Comparison of ENCODE assay signal across 17 cellular contexts in genomic region chr9:129511320-129511900, GRCh38.
DNase-seq lines count a peak whose midpoint lies in the region; ATAC-seq, FAIRE-seq and TF ChIP-seq lines count a peak whose summit lies in the region.
"Had no signal": no experiment of that assay in that cellular context is flagged by ENCODE, and none has a peak within 500 bp of the region (broad histone marks: within the 10 kb centered on the region; RNA-seq: fewer than 3 reads in every experiment).

No MANE protein-coding gene starts in this region.

- H3K4me3 Mint-ChIP-seq in chondrocyte (ENCODE audit: unreplicated experiment) = no peak overlapping the region
- H3K4me3 Mint-ChIP-seq: B cell; CD4-positive, alpha-beta T cell; H9 had no signal

- intact Hi-C loops in posterior vena cava (cut with DNase I) = loop anchor here in 1 of 2 donors (5.0 kb wide), 1 partner anchor 46 kb away; no protein-coding TSS in a partner anchor
- intact Hi-C loops in thyroid gland (cut with DNase I) = no loop called here

- DNase-seq in A549 (ENCODE audit: low read depth in 1 of 2, low spot score in 1 of 2) = no peak
- DNase-seq in M059J (ENCODE audit: low read depth) = peak; percentile 16
- DNase-seq in chondrocyte (ENCODE audit: low spot score) = peak; percentile 37
- peak; percentile 37 for DNase-seq in posterior vena cava (ENCODE audit: low spot score)
- no peak for DNase-seq in NCI-H1417 (lab: John Stamatoyannopoulos, UW)
- DNase-seq in thyroid gland = no peak
- no peak for DNase-seq in SIG-M5 treated with dmso at 0.1 percent for 504 hours (lab: John Stamatoyannopoulos, UW; ENCODE audit: unreplicated experiment)
- DNase-seq: C1 segment of cervical spinal cord; Calu3; CD4-positive, alpha-beta T cell; DMS79; GM23248; H9 had no signal

- H3K4me1 Mint-ChIP-seq in chondrocyte (ENCODE audit: low read depth) = peaks cover 29% of the 10 kb centered on the region
- H3K4me1 Mint-ChIP-seq: B cell had no signal

- H3K27ac ChIP-seq in A549 (no peak overlapping the region), thyroid gland (no peak overlapping the region)
- H3K27ac ChIP-seq: GM23248 had no signal

- no peaks in the 10 kb centered on the region for H3K36me3 ChIP-seq in thyroid gland

- peaks cover 10% of the 10 kb centered on the region for H3K36me3 Mint-ChIP-seq in chondrocyte (ENCODE audit: low read depth)

- peaks cover 35% of the 10 kb centered on the region for H3K9me3 Mint-ChIP-seq in chondrocyte (ENCODE audit: low read depth)

- H3K9me3 ChIP-seq in A549 = peaks cover 66% of the 10 kb centered on the region
- no peaks in the 10 kb centered on the region for H3K9me3 ChIP-seq in thyroid gland

- TF ChIP-seq EP300 in A549 (IDR thresholded peaks at IDR 0.05) = no peak

- FAIRE-seq in A549 (lab: Jason Lieb, UNC) = no peak
- FAIRE-seq: GM18507, HTR-8/SVneo had no signal

- POLR2A ChIA-PET in A549 (lab: Yijun Ruan, JAX) = interaction anchor here (0.6 to 1.2 kb wide), 3 partner anchors 20 to 58 kb away, joined by 3 to 6 read pairs (median 3); no protein-coding TSS in a partner anchor

- TF ChIP-seq RAD21 in A549 (conservative IDR thresholded peaks at IDR 0.05 in 1 of 2, IDR thresholded peaks at IDR 0.05 in 1 of 2) = no peak

- no peak for TF ChIP-seq POLR2A in A549 (IDR thresholded peaks at IDR 0.05; ENCODE audit: low read length)
- TF ChIP-seq POLR2A in thyroid gland (IDR thresholded peaks at IDR 0.05) = no peak

- TF ChIP-seq CTCF in A549 (IDR thresholded peaks at IDR 0.05) (no peak), chondrocyte (IDR thresholded peaks at IDR 0.05) (no peak), thyroid gland (IDR thresholded peaks at IDR 0.05) (no peak)

- CTCF ChIA-PET in A549 (lab: Yijun Ruan, JAX) = interaction anchor here (0.9 to 2.3 kb wide), 6 partner anchors 8 to 373 kb away, joined by 3 to 5 read pairs (median 3); no protein-coding TSS in a partner anchor

- no peak overlapping the region for H3K27ac Mint-ChIP-seq in chondrocyte (ENCODE audit: unreplicated experiment)
- H3K27ac Mint-ChIP-seq: B cell; CD4-positive, alpha-beta T cell; H9 had no signal

- H3K27me3 Mint-ChIP-seq in chondrocyte (ENCODE audit: low read depth) = no peaks in the 10 kb centered on the region
- H3K27me3 Mint-ChIP-seq: CD4-positive, alpha-beta T cell had no signal

- ATAC-seq in A549 = peak; percentile 9 to 15; a peak in 4 of 6 replicates
- ATAC-seq: GM12878 had no signal

- no peaks in the 10 kb centered on the region for H3K27me3 ChIP-seq in thyroid gland

- WGBS in A549 (ENCODE audit: missing lambda C conversion rate) = 79% methylated on average over 9 of the region's 9 CpGs
- 70 to 75% methylated on average over 9 of the region's 9 CpGs for WGBS in thyroid gland, 2 donors

- H3K4me3 ChIP-seq in A549 (no peak overlapping the region), thyroid gland (replicated peaks in 1 of 3) (no peak overlapping the region)
- H3K4me3 ChIP-seq: GM12878, GM23248 had no signal

- H3K4me1 ChIP-seq in A549 = peaks cover 10% of the 10 kb centered on the region
- H3K4me1 ChIP-seq in thyroid gland = no peaks in the 10 kb centered on the region

- no peak overlapping the region for H3K4me2 ChIP-seq in A549

TF ChIP-seq in A549, 52 proteins besides CTCF, POLR2A, EP300 and RAD21:
- TF ChIP-seq HOXA7 (CRISPR knock-in tag; IDR thresholded peaks at IDR 0.05) (no peak), FOSB (CRISPR knock-in tag; IDR thresholded peaks at IDR 0.05) (no peak), NFE2L2 (conservative IDR thresholded peaks at IDR 0.05; ENCODE audit: low read length) (no peak), KDM1A (IDR thresholded peaks at IDR 0.05; ENCODE audit: low read depth) (no peak), JUNB (IDR thresholded peaks at IDR 0.05) (no peak), CBX2 (IDR thresholded peaks at IDR 0.05; ENCODE audit: borderline replicate concordance, low read depth) (no peak), HEYL (CRISPR knock-in tag; IDR thresholded peaks at IDR 0.05) (no peak), RFX5 (IDR thresholded peaks at IDR 0.05) (no peak), POLR2AphosphoS2 (conservative IDR thresholded peaks at IDR 0.05; ENCODE audit: low read length) (no peak)

Comparison
In these comparisons a context has a peak if more than half of its experiments do, and no peak if none do; other contexts are left out.
1. DNase-seq: peak in M059J (single experiment), chondrocyte (single experiment) and posterior vena cava (single experiment); none in A549 (0 of 2), NCI-H1417 (0 of 3), thyroid gland (0 of 2) and SIG-M5 treated with dmso at 0.1 percent for 504 hours (single experiment).